In genomic region chr3:39763390-39763789, GRCh38 we compare ENCODE assay signal across 2 cellular contexts.
TF ChIP-seq lines count a peak whose summit lies in the region.

No MANE protein-coding gene starts in this region.

TF ChIP-seq in HepG2, 621 proteins besides CTCF, POLR2A, EP300 and RAD21:
- TF ChIP-seq SP2 (CRISPR knock-in tag; IDR thresholded peaks at IDR 0.05) (no peak), MAFF (IDR thresholded peaks at IDR 0.05; ENCODE audit: low read depth, low read length) (peak; percentile 57; the same call in 1 of the 2 replicates), ELF1 (CRISPR knock-in tag; IDR thresholded peaks at IDR 0.05) (no peak), ZSCAN31 (CRISPR knock-in tag; IDR thresholded peaks at IDR 0.05; ENCODE audit: low read depth) (no peak), TAF15 (IDR thresholded peaks at IDR 0.05; ENCODE audit: low read depth, low read length, poor library complexity, severe bottlenecking) (no peak), HINFP (CRISPR knock-in tag; IDR thresholded peaks at IDR 0.05; ENCODE audit: low read depth) (no peak), MAFK (conservative IDR thresholded peaks at IDR 0.05 in 1 of 2, IDR thresholded peaks at IDR 0.05 in 1 of 2; ENCODE audit: low read length in 2 of 2) (peak; percentile 62 to 83), ZFX (CRISPR knock-in tag; IDR thresholded peaks at IDR 0.05; ENCODE audit: low read depth) (no peak), SYNCRIP (IDR thresholded peaks at IDR 0.05; ENCODE audit: insufficient read depth, low read depth, low read length) (no peak), PTBP1 (IDR thresholded peaks at IDR 0.05; ENCODE audit: low read depth, low read length, poor library complexity, severe bottlenecking) (no peak), PAWR (CRISPR knock-in tag; IDR thresholded peaks at IDR 0.05; ENCODE audit: borderline replicate concordance) (no peak), HNRNPLL (IDR thresholded peaks at IDR 0.05; ENCODE audit: low read depth, low read length, poor library complexity, severe bottlenecking) (no peak), RFX3 (CRISPR knock-in tag; IDR thresholded peaks at IDR 0.05) (no peak)

TF ChIP-seq in K562, 482 proteins besides CTCF, POLR2A, EP300 and RAD21:
- TF ChIP-seq SAP30 (IDR thresholded peaks at IDR 0.05; ENCODE audit: borderline replicate concordance, insufficient read depth, low read depth, low read length, poor library complexity, severe bottlenecking) (no peak), PREB (CRISPR knock-in tag; IDR thresholded peaks at IDR 0.05) (no peak), ZNF316 (IDR thresholded peaks at IDR 0.05) (peak; percentile 93), EP400 (IDR thresholded peaks at IDR 0.05) (no peak), TGIF2 (CRISPR knock-in tag; IDR thresholded peaks at IDR 0.05) (no peak), ZNF592 (IDR thresholded peaks at IDR 0.05) (no peak), ZBTB1 (CRISPR knock-in tag; IDR thresholded peaks at IDR 0.05; ENCODE audit: borderline replicate concordance, low read depth) (no peak), C11orf30 (IDR thresholded peaks at IDR 0.05; ENCODE audit: low read depth) (peak; percentile 78), MAFK (IDR thresholded peaks at IDR 0.05; ENCODE audit: low read length) (peak; percentile 60; the same call in 1 of the 2 replicates), ZNF511 (CRISPR knock-in tag; IDR thresholded peaks at IDR 0.05) (no peak), CUX1 (CRISPR knock-in tag; IDR thresholded peaks at IDR 0.05) (no peak), ETV6 (IDR thresholded peaks at IDR 0.05; ENCODE audit: borderline replicate concordance in 1 of 2, low read depth in 2 of 2, low read length in 1 of 2) (no peak), ETV6 (CRISPR knock-in tag; IDR thresholded peaks at IDR 0.05; ENCODE audit: borderline replicate concordance) (no peak), RFX5 (IDR thresholded peaks at IDR 0.05; ENCODE audit: low read depth, low read length) (no peak), MAFF (IDR thresholded peaks at IDR 0.05; ENCODE audit: low read length) (peak; percentile 54; the same call in 1 of the 2 replicates), MAFG (tag; conservative IDR thresholded peaks at IDR 0.05) (peak; percentile 47; the same call in 1 of the 2 replicates)
